ENCODE assay signal across 21 cellular contexts in the genomic region with DNA sequence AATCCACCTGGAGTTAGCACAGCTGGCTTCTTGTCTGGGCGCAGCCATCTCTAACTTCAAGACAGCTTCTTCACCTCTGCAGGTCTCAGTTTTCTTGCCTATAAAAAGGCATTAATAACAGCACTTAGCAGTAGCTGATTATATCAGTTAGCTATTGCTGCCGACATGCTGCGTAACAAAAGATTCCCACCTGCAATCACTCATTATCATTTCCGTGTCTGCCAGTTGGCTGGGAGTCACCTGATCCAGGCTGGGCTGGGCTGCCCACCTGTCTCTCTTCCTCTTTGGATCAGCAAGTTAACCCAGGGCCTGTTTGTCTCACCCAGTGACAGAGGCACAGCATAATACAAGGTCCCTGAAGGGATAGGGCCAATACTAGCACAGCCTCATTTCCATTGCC.
A peak's percentile ranks its signal among the peaks of the same experiment; 100 is the strongest.
DNase-seq lines count a peak whose midpoint lies in the region; ATAC-seq and TF ChIP-seq lines count a peak whose summit lies in the region.
"Had no signal": no experiment of that assay in that cellular context is flagged by ENCODE, and none has a peak within 500 bp of the region (broad histone marks: within the 10 kb centered on the region; RNA-seq: fewer than 3 reads in every experiment).

No MANE protein-coding gene starts in this region.

- TF ChIP-seq CTCF in heart right ventricle (IDR thresholded peaks at IDR 0.05) (no peak), dorsolateral prefrontal cortex (IDR thresholded peaks at IDR 0.05 in 54 of 56, conservative IDR thresholded peaks at IDR 0.05 in 2 of 56; ENCODE audit: low read depth in 1 of 56, partially characterized antibody in 56 of 56) (no peak), osteoblast (IDR thresholded peaks at IDR 0.05; ENCODE audit: extremely low read depth, low read depth, low read length) (no peak), transverse colon (IDR thresholded peaks at IDR 0.05) (no peak)

- no peak for TF ChIP-seq EP300 in transverse colon (IDR thresholded peaks at IDR 0.05; ENCODE audit: low read depth)

- no peaks in the 10 kb centered on the region for H3K79me2 ChIP-seq in osteoblast (ENCODE audit: insufficient read depth, low read length)

- intact Hi-C loops in heart right ventricle (cut with DNase I), result loop anchor here in 1 of 10 donors (5.0 kb wide), 1 partner anchor 252 kb away; no protein-coding TSS in a partner anchor
- intact Hi-C loops in cardiac septum (cut with DNase I), result no loop called here
- intact Hi-C loops in dorsolateral prefrontal cortex (cut with DNase I), result loop anchor here in 1 of 2 donors (5.0 kb wide), 1 partner anchor 72 kb away; no protein-coding TSS in a partner anchor
- intact Hi-C loops in transverse colon (cut with DNase I; ENCODE audit: low total_unique reads), result loop anchor here (5.0 kb wide), 1 partner anchor 187 kb away; a partner anchor contains a TSS

- H3K36me3 ChIP-seq in heart right ventricle (no peaks in the 10 kb centered on the region), osteoblast (ENCODE audit: insufficient read depth, low read length) (no peaks in the 10 kb centered on the region), transverse colon (no peaks in the 10 kb centered on the region)
- H3K36me3 ChIP-seq: ascending aorta, ovary had no signal

- H3K27me3 ChIP-seq in heart right ventricle, result no peaks in the 10 kb centered on the region
- H3K27me3 ChIP-seq in dorsolateral prefrontal cortex, result no peaks in the 10 kb centered on the region
- peaks cover 6% of the 10 kb centered on the region for H3K27me3 ChIP-seq in osteoblast (ENCODE audit: insufficient read depth, low read length)
- no peaks in the 10 kb centered on the region for H3K27me3 ChIP-seq in transverse colon
- H3K27me3 ChIP-seq: ascending aorta, ovary had no signal

- no peak for TF ChIP-seq POLR2A in transverse colon (IDR thresholded peaks at IDR 0.05)

- H3K4me3 ChIP-seq in heart right ventricle, result no peak overlapping the region
- H3K4me3 ChIP-seq in dorsolateral prefrontal cortex, result no peak overlapping the region
- H3K4me3 ChIP-seq in osteoblast (ENCODE audit: insufficient read depth, low read length), result no peak overlapping the region
- no peak overlapping the region for H3K4me3 ChIP-seq in transverse colon
- H3K4me3 ChIP-seq: A549, ascending aorta, coronary artery, ovary, smooth muscle cell had no signal

- H3K27ac ChIP-seq in heart right ventricle (peak overlapping the region in 9 of 10 donors; percentile 77 to 91 (median 84)), dorsolateral prefrontal cortex (peak overlapping the region in 55 of 59 donors; percentile 20 to 99 (median 96)), osteoblast (ENCODE audit: low read depth, low read length) (no peak overlapping the region), transverse colon (peak overlapping the region; percentile 77 to 90 (median 85))
- H3K27ac ChIP-seq: C4-2B had no signal

- H3K9me3 ChIP-seq in heart right ventricle, result peaks cover 0 to 13% (median 0%) of the 10 kb centered on the region in 11 donors
- no peaks in the 10 kb centered on the region for H3K9me3 ChIP-seq in osteoblast (ENCODE audit: low read depth, low read length)
- H3K9me3 ChIP-seq in transverse colon, result no peaks in the 10 kb centered on the region
- H3K9me3 ChIP-seq: ascending aorta, ovary had no signal

- no peak overlapping the region for H3K4me2 ChIP-seq in osteoblast (ENCODE audit: insufficient read depth, low read length)
- H3K4me2 ChIP-seq: A549, smooth muscle cell had no signal

- WGBS in heart right ventricle, 2 donors, result 97 to 98% methylated on average over 4 of the region's 4 CpGs
- WGBS in transverse colon (ENCODE audit: low coverage in 1 of 2), 2 donors, result 92% methylated on average over 4 of the region's 4 CpGs; no CpG with 5 or more reads in 1 of the 2 donors

- H2AFZ ChIP-seq in osteoblast (ENCODE audit: low read length), result no peak overlapping the region

- DNase-seq in heart right ventricle, result no peak
- DNase-seq in cardiac septum (ENCODE audit: low spot score), result no peak
- DNase-seq in dorsolateral prefrontal cortex, result no peak
- DNase-seq in osteoblast (ENCODE audit: insufficient read length, low spot score, missing footprints), result peak; percentile 29
- DNase-seq in transverse colon, result no peak
- no peak for DNase-seq in putamen (ENCODE audit: low spot score)
- DNase-seq in NCI-H2107 (lab: John Stamatoyannopoulos, UW), result no peak
- DNase-seq: activated CD4-positive, alpha-beta T cell treated with anti-CD3 and anti-CD28 coated beads, Interleukin-2, amount 50 U/mL, for 1 hour; activated naive CD4-positive, alpha-beta T cell; MV-4-11; NCI-H187 treated with DMSO at 0.1 percent for 48 hours; NCI-H446 treated with DMSO at 0.1 percent for 48 hours; stimulated activated CD4-positive, alpha-beta T cell treated with anti-CD3 and anti-CD28 coated beads, Interleukin-4, amount 100 ng/mL, for 24 hours; SW 1271 had no signal

- no peak for ATAC-seq in heart right ventricle
- ATAC-seq in GM18511 (IDR thresholded peaks at IDR 0.05; ENCODE audit: unreplicated experiment), result no peak
- ATAC-seq: A549 had no signal

- H4K20me1 ChIP-seq in osteoblast (ENCODE audit: insufficient read depth, low read length), result no peaks in the 10 kb centered on the region

- in situ Hi-C loops in transverse colon (cut with MboI; ENCODE audit: low pct_ligation_motif_present in 1 of 4, low pct_unique_long_range_greater_than_20kb in 1 of 4, low sequenced_read_pairs in 3 of 4), result loop anchor here in 3 of 4 donors (25.0 kb wide), 5 partner anchors 167 to 417 kb away; no protein-coding TSS in a partner anchor

- H3K4me1 ChIP-seq in heart right ventricle (peaks cover 19 to 51% (median 38%) of the 10 kb centered on the region in 9 donors), osteoblast (ENCODE audit: insufficient read depth, low read length) (peaks cover 20% of the 10 kb centered on the region), transverse colon (peaks cover 8 to 30% (median 16%) of the 10 kb centered on the region in 4 donors)
